ENCODE assay signal across 8 cellular contexts in genomic region chrX:129931411-129932136, GRCh38. TPM values are rescaled to one million over a fixed set of nuclear protein-coding genes. Genes with fewer than 3 reads are reported as not detected.
DNase-seq lines count a peak whose midpoint lies in the region; ATAC-seq and TF ChIP-seq lines count a peak whose summit lies in the region.

No MANE protein-coding gene starts in this region.

- peaks cover 12% of the 10 kb centered on the region for H3K27me3 Mint-ChIP-seq in T-helper 2 cell treated with Interferon-gamma antibody and Interleukin-4, amounts not matched to agents 5 μg/mL and 100 μg/mL, for 36 hours (ENCODE audit: low read depth)
- peaks cover 33% of the 10 kb centered on the region for H3K27me3 Mint-ChIP-seq in brain

- H3K4me3 Mint-ChIP-seq in T-helper 2 cell treated with Interferon-gamma antibody and Interleukin-4, amounts not matched to agents 5 μg/mL and 100 μg/mL, for 36 hours = peak overlapping the region; percentile 89
- peak overlapping the region; percentile 84 to 95 (median 85) for H3K4me3 Mint-ChIP-seq in brain

- peak; percentile 78 for ATAC-seq in HCT116
- ATAC-seq in HG02970 (IDR thresholded peaks at IDR 0.05; ENCODE audit: low FRiP score, unreplicated experiment) = no peak

- H3K9ac ChIP-seq in HCT116 (ENCODE audit: low read length) (peak overlapping the region; percentile 64), MM.1S (ENCODE audit: low read length) (peak overlapping the region; percentile 37; the same call in 1 of the 2 replicates)

- H3K27ac ChIP-seq in HCT116 (ENCODE audit: low read depth, low read length) (peak overlapping the region; percentile 77), MM.1S (ENCODE audit: low read length) (peak overlapping the region; percentile 16; the same call in 1 of the 2 replicates)

- DNase-seq in HCT116 (ENCODE audit: low read depth, low spot score) (peak; percentile 79), MM.1S (peak; percentile 58), retinal pigment epithelial cell (ENCODE audit: low read depth) (peak; percentile 62)
- peak; percentile 69 for DNase-seq in T-helper 2 cell treated with Interferon-gamma antibody and Interleukin-4, amounts not matched to agents 5 μg/mL and 100 μg/mL, for 36 hours (ENCODE audit: low spot score)

- H3K4me1 Mint-ChIP-seq in T-helper 2 cell treated with Interferon-gamma antibody and Interleukin-4, amounts not matched to agents 5 μg/mL and 100 μg/mL, for 36 hours (ENCODE audit: low read depth) = peaks cover 4% of the 10 kb centered on the region
- peaks cover 5% of the 10 kb centered on the region for H3K4me1 Mint-ChIP-seq in brain

- CTCF ChIA-PET in HCT116 (lab: Charles Lee) = no interaction called here

- H3K9me2 ChIP-seq in HCT116 (ENCODE audit: insufficient read depth) (no peaks in the 10 kb centered on the region), MM.1S (replicated peaks; ENCODE audit: insufficient read depth, low read length) (no peaks in the 10 kb centered on the region)

- peak overlapping the region; percentile 82 for H3K4me2 ChIP-seq in HCT116 (ENCODE audit: low read length)
- H3K4me2 ChIP-seq in MM.1S (ENCODE audit: low read depth, low read length) = peak overlapping the region; percentile 57; the same call in 1 of the 2 replicates

- BruUV-seq in HCT116 (replicated peaks; lab: Mats Ljungman, UMichigan) = no TSS peak

- POLR2A ChIA-PET in HCT116 (lab: Charles Lee) = interaction anchor here (0.8 kb wide), 1 partner anchor 30 kb away, joined by 3 read pairs; no protein-coding TSS in a partner anchor

- peaks cover 19% of the 10 kb centered on the region for H3F3A ChIP-seq in MM.1S (ENCODE audit: insufficient read depth, low read length)

- H3K9me3 ChIP-seq in HCT116 (ENCODE audit: control insufficient read depth in 1 of 2, insufficient read depth in 1 of 2, low read depth in 1 of 2, low read length in 2 of 2) = no peaks in the 10 kb centered on the region
- H3K9me3 ChIP-seq in MM.1S (replicated peaks; ENCODE audit: insufficient read depth, low read length) = no peaks in the 10 kb centered on the region

- TF ChIP-seq POLR2A in HCT116 (IDR thresholded peaks at IDR 0.05; ENCODE audit: borderline replicate concordance, extremely low read depth, insufficient read depth, insufficient read length) = no peak

- H3K36me3 ChIP-seq in HCT116 (ENCODE audit: control insufficient read depth in 1 of 2, insufficient read depth in 2 of 2, low read length in 2 of 2) (peaks cover 1 to 4% of the 10 kb centered on the region in 2 experiments; a peak in 3 of 4 replicates), MM.1S (replicated peaks; ENCODE audit: insufficient read depth, low read length) (no peaks in the 10 kb centered on the region)

- peak overlapping the region; percentile 92 for H3K27ac Mint-ChIP-seq in T-helper 2 cell treated with Interferon-gamma antibody and Interleukin-4, amounts not matched to agents 5 μg/mL and 100 μg/mL, for 36 hours
- H3K27ac Mint-ChIP-seq in brain = peak overlapping the region; percentile 71 to 99 (median 92)

- RAD21 ChIA-PET in HCT116 (lab: Charles Lee; ENCODE audit: low non-redundant PET in 1 of 2, low total read pairs in 2 of 2, uncharacterized antibody in 2 of 2, unreplicated experiment in 2 of 2) = interaction anchor here in 1 of 2 experiments (0.6 kb wide), 1 partner anchor 108 kb away, joined by 3 read pairs; no protein-coding TSS in a partner anchor

- no peak for TF ChIP-seq RAD21 in HCT116 (IDR thresholded peaks at IDR 0.05; ENCODE audit: low read depth)

- H3K79me2 ChIP-seq in HCT116 (ENCODE audit: insufficient read depth, low read length) = no peaks in the 10 kb centered on the region
- H3K79me2 ChIP-seq in MM.1S (ENCODE audit: low read length) = no peaks in the 10 kb centered on the region

- H3K4me1 ChIP-seq in HCT116 (ENCODE audit: control insufficient read depth in 1 of 2, insufficient read depth in 2 of 2, low read length in 2 of 2) = peaks cover 0 to 6% of the 10 kb centered on the region in 2 experiments; a peak in 1 of 4 replicates
- H3K4me1 ChIP-seq in MM.1S (ENCODE audit: low read length) = no peaks in the 10 kb centered on the region

- intact Hi-C loops in HCT116 (cut with micrococcal nuclease) = loop anchor here (2.0 kb wide), 1 partner anchor 51 kb away; the partner anchor contains the start of gene BCORL1

- H4K20me1 ChIP-seq in HCT116 (ENCODE audit: insufficient read depth) (no peaks in the 10 kb centered on the region), MM.1S (ENCODE audit: insufficient read depth, low read length) (no peaks in the 10 kb centered on the region)

- TF ChIP-seq CTCF in HCT116 (IDR thresholded peaks at IDR 0.05 in 2 of 3, conservative IDR thresholded peaks at IDR 0.05 in 1 of 3; ENCODE audit: borderline replicate concordance in 1 of 3, insufficient read depth in 1 of 3, low read depth in 2 of 3, low read length in 2 of 3) (no peak), MM.1S (IDR thresholded peaks at IDR 0.05; ENCODE audit: low read length) (no peak), brain (conservative IDR thresholded peaks at IDR 0.05) (no peak), retinal pigment epithelial cell (conservative IDR thresholded peaks at IDR 0.05; ENCODE audit: low read depth, low read length) (no peak)

- H2AFZ ChIP-seq in HCT116 (ENCODE audit: low read depth, low read length, poor library complexity, severe bottlenecking) (no peak overlapping the region), MM.1S (ENCODE audit: low read length) (peak overlapping the region; percentile 75)

- H3K4me3 ChIP-seq in GM08714 (ENCODE audit: low read length) (peak overlapping the region; percentile 81), HCT116 (replicated peaks in 1 of 2; ENCODE audit: low read depth in 1 of 2, low read length in 2 of 2) (peak overlapping the region; percentile 51 to 59), MM.1S (ENCODE audit: low read length) (peak overlapping the region; percentile 73), iPS-11a (ENCODE audit: low read depth, low read length) (peak overlapping the region; percentile 50), retinal pigment epithelial cell (ENCODE audit: low read length) (peak overlapping the region; percentile 67)

- H3K9me3 Mint-ChIP-seq in T-helper 2 cell treated with Interferon-gamma antibody and Interleukin-4, amounts not matched to agents 5 μg/mL and 100 μg/mL, for 36 hours = no peaks in the 10 kb centered on the region
- H3K9me3 Mint-ChIP-seq in brain = peaks cover 0 to 10% (median 3%) of the 10 kb centered on the region in 5 experiments

- peaks cover 3% of the 10 kb centered on the region for H3K36me3 Mint-ChIP-seq in T-helper 2 cell treated with Interferon-gamma antibody and Interleukin-4, amounts not matched to agents 5 μg/mL and 100 μg/mL, for 36 hours (ENCODE audit: low read depth)
- peaks cover 4% of the 10 kb centered on the region for H3K36me3 Mint-ChIP-seq in brain

- H3K27me3 ChIP-seq in HCT116 (ENCODE audit: insufficient read depth, low read length) (no peaks in the 10 kb centered on the region), MM.1S (replicated peaks; ENCODE audit: insufficient read depth, low read length) (no peaks in the 10 kb centered on the region)

TF ChIP-seq in HCT116, 20 proteins besides CTCF, POLR2A, EP300 and RAD21:
- TF ChIP-seq CBX3 (IDR thresholded peaks at IDR 0.05; ENCODE audit: low read depth) = no peak
- TF ChIP-seq POLR2AphosphoS5 (IDR thresholded peaks at IDR 0.05; ENCODE audit: low read depth, low read length) = peak; percentile 46; the same call in 1 of the 2 replicates

RNA-seq across cellular contexts. Expression of gene UTP14A, which starts 25.6 kb away (rescaled TPM):
- total RNA-seq in HCT116 (2021; ENCODE audit: unreplicated experiment) = 28.3 TPM
- 7.3 and 13.1 TPM in 2 replicates for polyA plus RNA-seq in HCT116 (2012)
- 13.6 TPM for polyA plus RNA-seq in brain (ENCODE audit: insufficient read depth, low read depth, low replicate concordance)

RNA-seq across cellular contexts. Expression of gene BCORL1, which starts 50.9 kb away (rescaled TPM):
- 30.8 TPM for total RNA-seq in HCT116 (2021; ENCODE audit: unreplicated experiment)
- polyA plus RNA-seq in HCT116 (2012) = 14.7 and 16.5 TPM in 2 replicates
- 16.9 TPM for polyA plus RNA-seq in brain (ENCODE audit: insufficient read depth, low read depth, low replicate concordance)
